In genomic region chr6:146785001-146785585, GRCh38 we compare ENCODE assay signal across 8 cellular contexts.
DNase-seq lines count a peak whose midpoint lies in the region; ATAC-seq and TF ChIP-seq lines count a peak whose summit lies in the region.

No MANE protein-coding gene starts in this region.

- no peak overlapping the region for H3K4me3 Mint-ChIP-seq in activated naive CD4-positive, alpha-beta T cell treated with anti-CD3 and anti-CD28 coated beads for 36 hours

- H3K4me1 Mint-ChIP-seq in activated naive CD4-positive, alpha-beta T cell treated with anti-CD3 and anti-CD28 coated beads for 36 hours (ENCODE audit: low read depth): no peaks in the 10 kb centered on the region

- intact Hi-C loops in activated naive CD4-positive, alpha-beta T cell treated with anti-CD3 and anti-CD28 coated beads for 36 hours (cut with micrococcal nuclease): loop anchor here (1.0 to 2.0 kb wide), 2 partner anchors 84 to 856 kb away; no protein-coding TSS in a partner anchor
- intact Hi-C loops in right lobe of liver (cut with DNase I): no loop called here

- H3K4me3 ChIP-seq in right lobe of liver: no peak overlapping the region

- TF ChIP-seq POLR2A in right lobe of liver (IDR thresholded peaks at IDR 0.05): no peak

- H3K27ac Mint-ChIP-seq in activated naive CD4-positive, alpha-beta T cell treated with anti-CD3 and anti-CD28 coated beads for 36 hours: no peak overlapping the region

- CTCF ChIA-PET in activated naive CD4-positive, alpha-beta T cell treated with anti-CD3 and anti-CD28 coated beads for 36 hours (lab: Charles Lee): interaction anchor here (1.0 to 1.1 kb wide), 2 partner anchors 8 to 16 kb away, joined by 3 to 6 read pairs; no protein-coding TSS in a partner anchor

- peak; percentile 97 for ATAC-seq in GM21515 (IDR thresholded peaks at IDR 0.05; ENCODE audit: unreplicated experiment)
- peak; percentile 69 for ATAC-seq in HG03571 (IDR thresholded peaks at IDR 0.05; ENCODE audit: unreplicated experiment)
- ATAC-seq in right lobe of liver: peak; percentile 58 to 65 (median 61)

- DNase-seq in activated naive CD4-positive, alpha-beta T cell treated with anti-CD3 and anti-CD28 coated beads for 36 hours: peak; percentile 52
- no peak for DNase-seq in activated naive CD4-positive, alpha-beta T cell treated with Interleukin-2 at 50 U/mL for 16 hours
- DNase-seq in NCI-H774 (lab: John Stamatoyannopoulos, UW): peak; percentile 49
- peak; percentile 44 for DNase-seq in amniotic epithelial cell (ENCODE audit: low read depth)
- no peak for DNase-seq in right lobe of liver
- DNase-seq in NK-92 treated with Interleukin-12 subunit alpha and Interleukin-12 subunit beta, amount 100 ng/mL, for 24 hours (lab: John Stamatoyannopoulos, UW): no peak

- H3K27me3 ChIP-seq in right lobe of liver: no peaks in the 10 kb centered on the region

- no peaks in the 10 kb centered on the region for H3K36me3 Mint-ChIP-seq in activated naive CD4-positive, alpha-beta T cell treated with anti-CD3 and anti-CD28 coated beads for 36 hours (ENCODE audit: low read depth)

- no peaks in the 10 kb centered on the region for H3K9me3 Mint-ChIP-seq in activated naive CD4-positive, alpha-beta T cell treated with anti-CD3 and anti-CD28 coated beads for 36 hours

- H3K9me3 ChIP-seq in right lobe of liver: no peaks in the 10 kb centered on the region

- peak in 3 of 4 donors; percentile 34 to 46 (median 38) for TF ChIP-seq CTCF in right lobe of liver (IDR thresholded peaks at IDR 0.05)

- H3K27me3 Mint-ChIP-seq in activated naive CD4-positive, alpha-beta T cell treated with anti-CD3 and anti-CD28 coated beads for 36 hours (ENCODE audit: low read depth): no peaks in the 10 kb centered on the region

- no peaks in the 10 kb centered on the region for H3K36me3 ChIP-seq in right lobe of liver

- 50% methylated on average over 5 of the region's 5 CpGs for WGBS in right lobe of liver (ENCODE audit: insufficient coverage, low coverage, low lambda C conversion rate, missing lambda C conversion rate)

- H3K27ac ChIP-seq in right lobe of liver: no peak overlapping the region

- no peaks in the 10 kb centered on the region for H3K4me1 ChIP-seq in right lobe of liver

Comparison
In these comparisons a context has a peak if more than half of its experiments do, and no peak if none do; other contexts are left out.
1. DNase-seq: peak in activated naive CD4-positive, alpha-beta T cell treated with anti-CD3 and anti-CD28 coated beads for 36 hours (single experiment), NCI-H774 (single experiment) and amniotic epithelial cell (single experiment); none in activated naive CD4-positive, alpha-beta T cell treated with Interleukin-2 at 50 U/mL for 16 hours (single experiment), right lobe of liver (0 of 3) and NK-92 treated with Interleukin-12 subunit alpha and Interleukin-12 subunit beta, amount 100 ng/mL, for 24 hours (single experiment).
2. Peak in every context shown above with its lines, with median percentiles within 50 percentile points of each other: ATAC-seq.